11 cellular contexts compared by ENCODE assay signal in genomic region chr1:208047476-208047934, GRCh38.
DNase-seq lines count a peak whose midpoint lies in the region; ATAC-seq, FAIRE-seq and TF ChIP-seq lines count a peak whose summit lies in the region.
"Had no signal": no experiment of that assay in that cellular context is flagged by ENCODE, and none has a peak within 500 bp of the region (broad histone marks: within the 10 kb centered on the region; RNA-seq: fewer than 3 reads in every experiment).

No MANE protein-coding gene starts in this region.

- H3K27ac ChIP-seq in cingulate gyrus (ENCODE audit: low read depth, low read length) (peak overlapping the region; percentile 74), keratinocyte (ENCODE audit: control insufficient read depth, insufficient read depth, low read length) (peak overlapping the region; percentile 1), rectal smooth muscle tissue (ENCODE audit: low read depth, low read length) (peak overlapping the region; percentile 16)
- H3K27ac ChIP-seq: KMS-11 had no signal

- peaks cover 23 to 31% of the 10 kb centered on the region in 2 experiments for H3K36me3 ChIP-seq in keratinocyte (ENCODE audit: control insufficient read depth in 2 of 2, extremely low read depth in 1 of 2, insufficient read depth in 2 of 2, low read length in 2 of 2)
- H3K36me3 ChIP-seq in rectal smooth muscle tissue (ENCODE audit: control insufficient read depth, insufficient read depth, low read length) = peaks cover 19% of the 10 kb centered on the region

- ATAC-seq in GM18519 (IDR thresholded peaks at IDR 0.05; ENCODE audit: low FRiP score, unreplicated experiment) = no peak

- H2AFZ ChIP-seq in keratinocyte (ENCODE audit: control insufficient read depth, low read length) = no peak overlapping the region

- DNase-seq in AG20443 (ENCODE audit: low spot score) = peak; percentile 29
- DNase-seq in keratinocyte (ENCODE audit: low read depth, low spot score) = peak; percentile 33
- DNase-seq in germinal center (ENCODE audit: low spot score) = no peak
- DNase-seq in kidney glomerular epithelial cell (lab: John Stamatoyannopoulos, UW) = no peak
- no peak for DNase-seq in GM12891 (ENCODE audit: insufficient read length, low spot score)
- DNase-seq: central memory CD4-positive, alpha-beta T cell; NCI-H524 had no signal

- H3K27me3 ChIP-seq in keratinocyte (ENCODE audit: control insufficient read depth, extremely low read depth, insufficient read depth, low read length) (no peaks in the 10 kb centered on the region), rectal smooth muscle tissue (ENCODE audit: control insufficient read depth, insufficient read depth, low read length) (no peaks in the 10 kb centered on the region)

- H3K4me3 ChIP-seq in keratinocyte (ENCODE audit: control insufficient read depth in 2 of 3, extremely low read depth in 1 of 3, insufficient read depth in 2 of 3, low read depth in 1 of 3, low read length in 3 of 3) (no peak overlapping the region), rectal smooth muscle tissue (ENCODE audit: low read length) (no peak overlapping the region)

- no peak for TF ChIP-seq CTCF in keratinocyte (optimal IDR thresholded peaks at IDR 0.05 in 1 of 3, IDR thresholded peaks at IDR 0.05 in 1 of 3, conservative IDR thresholded peaks at IDR 0.05 in 1 of 3; ENCODE audit: extremely low read depth in 1 of 3, insufficient read depth in 2 of 3, low read length in 3 of 3)

- no peaks in the 10 kb centered on the region for H3K79me2 ChIP-seq in keratinocyte (ENCODE audit: control insufficient read depth, insufficient read depth, low read length)

- no peaks in the 10 kb centered on the region for H3K9me3 ChIP-seq in keratinocyte (ENCODE audit: control insufficient read depth, low read depth, low read length)

- FAIRE-seq in keratinocyte (lab: Jason Lieb, UNC) = peak; percentile 92
- FAIRE-seq in GM12891 (lab: Jason Lieb, UNC) = no peak

- H4K20me1 ChIP-seq in keratinocyte (ENCODE audit: control insufficient read depth, extremely low read depth, insufficient read depth, low read length) = no peaks in the 10 kb centered on the region

- H3K9me1 ChIP-seq in keratinocyte (ENCODE audit: control insufficient read depth, extremely low read depth, insufficient read depth, low read length) = peaks cover 8% of the 10 kb centered on the region

- no peak overlapping the region for H3K9ac ChIP-seq in keratinocyte (ENCODE audit: control insufficient read depth, extremely low read depth, insufficient read depth, low read length)
- no peak overlapping the region for H3K9ac ChIP-seq in rectal smooth muscle tissue (ENCODE audit: low read length)
- H3K9ac ChIP-seq: KMS-11 had no signal

- H3K4me1 ChIP-seq in keratinocyte (ENCODE audit: control insufficient read depth, extremely low read depth, insufficient read depth, low read length) (peaks cover 38% of the 10 kb centered on the region), rectal smooth muscle tissue (ENCODE audit: control insufficient read depth, insufficient read depth, low read length) (peaks cover 6% of the 10 kb centered on the region)

- dilution Hi-C loops in keratinocyte (cut with MboI; ENCODE audit: extremely low pct_ligation_motif_present, low sequenced_read_pairs) = no loop called here

- no peak for TF ChIP-seq POLR2A in GM12891 (IDR thresholded peaks at IDR 0.05; ENCODE audit: low read depth, low read length)

- peak overlapping the region; percentile 24 for H3K4me2 ChIP-seq in keratinocyte (ENCODE audit: control insufficient read depth, extremely low read depth, insufficient read depth, low read depth, low read length)
- H3K4me2 ChIP-seq: KMS-11 had no signal

TF ChIP-seq in GM12891, 5 proteins besides CTCF, POLR2A, EP300 and RAD21:
- TF ChIP-seq POU2F2 (IDR thresholded peaks at IDR 0.05; ENCODE audit: low read depth, low read length) (no peak), SPI1 (IDR thresholded peaks at IDR 0.05; ENCODE audit: low read depth, low read length) (no peak), PAX5 (IDR thresholded peaks at IDR 0.05; ENCODE audit: insufficient read depth, low read length, severe bottlenecking) (no peak), TAF1 (IDR thresholded peaks at IDR 0.05; ENCODE audit: low read depth, low read length) (no peak)

Comparison
In these comparisons a context has a peak if more than half of its experiments do, and no peak if none do; other contexts are left out.
1. DNase-seq: peak in AG20443 (single experiment) and keratinocyte (single experiment); none in germinal center (single experiment), kidney glomerular epithelial cell (single experiment) and GM12891 (single experiment).
2. H3K27ac ChIP-seq: peak in every context shown above with its lines; median percentile 74 in cingulate gyrus; 16 in rectal smooth muscle tissue; 1 in keratinocyte.